In the genomic region with DNA sequence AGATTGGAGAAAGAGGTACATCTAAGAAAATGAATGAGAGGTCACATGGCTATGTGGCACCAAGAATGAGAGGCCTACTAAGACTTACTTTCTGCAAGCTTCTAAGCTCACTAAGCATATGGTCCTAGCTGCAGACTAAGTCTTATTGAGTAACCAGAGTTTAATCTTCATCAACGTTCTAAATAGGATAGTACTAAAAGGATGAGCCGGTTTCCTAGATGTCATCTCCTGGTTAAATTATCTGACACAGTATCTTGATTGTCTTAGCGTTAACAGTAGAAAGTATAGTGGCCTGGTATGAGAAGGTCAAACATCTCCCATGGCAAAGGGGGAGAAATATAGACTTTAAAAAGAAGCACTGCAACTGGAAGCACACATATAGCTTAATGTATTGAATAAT, we compare ENCODE assay signal across 26 cellular contexts.
A peak's percentile ranks its signal among the peaks of the same experiment; 100 is the strongest.
DNase-seq lines count a peak whose midpoint lies in the region; ATAC-seq, FAIRE-seq and TF ChIP-seq lines count a peak whose summit lies in the region.
"Had no signal": no experiment of that assay in that cellular context is flagged by ENCODE, and none has a peak within 500 bp of the region (broad histone marks: within the 10 kb centered on the region; RNA-seq: fewer than 3 reads in every experiment).

No MANE protein-coding gene starts in this region.

- H3K27me3 ChIP-seq in WERI-Rb-1 (ENCODE audit: insufficient read depth, low read depth, severe bottlenecking) (no peaks in the 10 kb centered on the region), GM23338 (ENCODE audit: insufficient read depth) (no peaks in the 10 kb centered on the region)
- H3K27me3 ChIP-seq: BLaER1 treated with 17β-estradiol and CSF1 and Interleukin-3, amounts not matched to agents 10 nM and 100 nM had no signal

- no peaks in the 10 kb centered on the region for H3K27me3 Mint-ChIP-seq in GM23338 (ENCODE audit: insufficient read depth, low read depth, poor library complexity)
- H3K27me3 Mint-ChIP-seq: B cell; CD4-positive, alpha-beta T cell had no signal

- no peak overlapping the region for H3K4me3 Mint-ChIP-seq in GM23338
- H3K4me3 Mint-ChIP-seq: B cell; CD4-positive, alpha-beta T cell; CD8-positive, alpha-beta T cell had no signal

- FAIRE-seq in D721Med (lab: Jason Lieb, UNC), result peak; percentile 79
- FAIRE-seq: A549, GM12878, GM12892, GM18507 had no signal

- H3K4me1 Mint-ChIP-seq in GM23338, result no peaks in the 10 kb centered on the region
- H3K4me1 Mint-ChIP-seq: B cell had no signal

- H3K27ac ChIP-seq in WERI-Rb-1 (peak overlapping the region; percentile 44), GM23338 (ENCODE audit: low read depth) (no peak overlapping the region)
- H3K27ac ChIP-seq: 22Rv1; A549; BLaER1 treated with 17β-estradiol and CSF1 and Interleukin-3, amounts not matched to agents 10 nM and 100 nM; C4-2B had no signal

- H3K36me3 Mint-ChIP-seq in GM23338 (ENCODE audit: low read depth), result no peaks in the 10 kb centered on the region
- H3K36me3 Mint-ChIP-seq: CD8-positive, alpha-beta T cell had no signal

- no peak overlapping the region for H3K27ac Mint-ChIP-seq in GM23338
- H3K27ac Mint-ChIP-seq: B cell; CD4-positive, alpha-beta T cell; CD8-positive, alpha-beta T cell had no signal

- H3K79me2 ChIP-seq in GM23338 (replicated peaks; ENCODE audit: insufficient read depth), result no peaks in the 10 kb centered on the region

- no peaks in the 10 kb centered on the region for H3K9me2 ChIP-seq in GM23338 (ENCODE audit: insufficient read depth)

- no peak overlapping the region; the same call in 1 of the 2 replicates for H2AFZ ChIP-seq in GM23338

- no peaks in the 10 kb centered on the region for H4K20me1 ChIP-seq in GM23338 (replicated peaks; ENCODE audit: insufficient read depth)
- H4K20me1 ChIP-seq: BLaER1 treated with 17β-estradiol and CSF1 and Interleukin-3, amounts not matched to agents 10 nM and 100 nM had no signal

- no peaks in the 10 kb centered on the region for H3K36me3 ChIP-seq in WERI-Rb-1
- H3K36me3 ChIP-seq in GM23338 (ENCODE audit: insufficient read depth), result no peaks in the 10 kb centered on the region
- H3K36me3 ChIP-seq: BLaER1 treated with 17β-estradiol and CSF1 and Interleukin-3, amounts not matched to agents 10 nM and 100 nM had no signal

- no peaks in the 10 kb centered on the region for H3K9me3 ChIP-seq in WERI-Rb-1 (ENCODE audit: severe bottlenecking)
- H3K9me3 ChIP-seq: A549; BLaER1 treated with 17β-estradiol and CSF1 and Interleukin-3, amounts not matched to agents 10 nM and 100 nM; Caco-2 had no signal

- no peaks in the 10 kb centered on the region for H3F3A ChIP-seq in GM23338 (replicated peaks; ENCODE audit: low read depth)

- no peaks in the 10 kb centered on the region for H3K9me3 Mint-ChIP-seq in GM23338

- H3K4me1 ChIP-seq in GM23338 (ENCODE audit: insufficient read depth), result no peaks in the 10 kb centered on the region
- H3K4me1 ChIP-seq: A549, Caco-2 had no signal

- ATAC-seq in GM23338, result no peak
- ATAC-seq: A549; CD8-positive, alpha-beta T cell; GM12878 had no signal

- DNase-seq in D721Med (ENCODE audit: insufficient read length, low spot score) (no peak), NCI-H82 (lab: John Stamatoyannopoulos, UW) (peak; percentile 96), WERI-Rb-1 (peak; percentile 41), MV-4-11 (lab: John Stamatoyannopoulos, UW) (no peak), GM23338 (ENCODE audit: low spot score) (no peak), NCI-H128 (lab: John Stamatoyannopoulos, UW; ENCODE audit: unreplicated experiment) (no peak)
- DNase-seq: AML-193; Caco-2; Calu3; CD4-positive, alpha-beta T cell; CD8-positive, alpha-beta T cell; DMS 273 treated with DMSO at 0.1 percent for 48 hours; DMS153; DMS53; DMS79; DND-41; EL; GDM1 had no signal

- TF ChIP-seq CTCF in D721Med (IDR thresholded peaks at IDR 0.05; ENCODE audit: insufficient read depth, missing control alignments) (no peak), WERI-Rb-1 (IDR thresholded peaks at IDR 0.05; ENCODE audit: low read depth, low read length) (no peak), GM23338 (conservative IDR thresholded peaks at IDR 0.05; ENCODE audit: low read depth in 2 of 2) (no peak)

- H3K4me2 ChIP-seq in GM23338, result no peak overlapping the region
- H3K4me2 ChIP-seq: A549; BLaER1 treated with 17β-estradiol and CSF1 and Interleukin-3, amounts not matched to agents 10 nM and 100 nM had no signal

- H3K4me3 ChIP-seq in WERI-Rb-1 (ENCODE audit: low read depth, low read length) (no peak overlapping the region), GM23338 (no peak overlapping the region)
- H3K4me3 ChIP-seq: A549; BLaER1 treated with 17β-estradiol and CSF1 and Interleukin-3, amounts not matched to agents 10 nM and 100 nM; GM12878 had no signal

TF ChIP-seq in GM23338, 12 proteins besides CTCF, POLR2A, EP300 and RAD21:
- TF ChIP-seq JUNB (IDR thresholded peaks at IDR 0.05; ENCODE audit: unreplicated experiment) (no peak), ZNF114 (CRISPR knock-in tag; IDR thresholded peaks at IDR 0.05) (no peak), NANOG (IDR thresholded peaks at IDR 0.05; ENCODE audit: borderline replicate concordance) (no peak), EZH2phosphoT487 (IDR thresholded peaks at IDR 0.05; ENCODE audit: unreplicated experiment) (no peak), ZNF331 (CRISPR knock-in tag; IDR thresholded peaks at IDR 0.05; ENCODE audit: low read depth) (no peak), STAT1 (IDR thresholded peaks at IDR 0.05; ENCODE audit: unreplicated experiment) (no peak), CREB1 (CRISPR knock-in tag; IDR thresholded peaks at IDR 0.05; ENCODE audit: low read depth) (no peak), EZH2 (IDR thresholded peaks at IDR 0.05; ENCODE audit: low read depth, unreplicated experiment) (no peak)
- TF ChIP-seq, protein P1, sequence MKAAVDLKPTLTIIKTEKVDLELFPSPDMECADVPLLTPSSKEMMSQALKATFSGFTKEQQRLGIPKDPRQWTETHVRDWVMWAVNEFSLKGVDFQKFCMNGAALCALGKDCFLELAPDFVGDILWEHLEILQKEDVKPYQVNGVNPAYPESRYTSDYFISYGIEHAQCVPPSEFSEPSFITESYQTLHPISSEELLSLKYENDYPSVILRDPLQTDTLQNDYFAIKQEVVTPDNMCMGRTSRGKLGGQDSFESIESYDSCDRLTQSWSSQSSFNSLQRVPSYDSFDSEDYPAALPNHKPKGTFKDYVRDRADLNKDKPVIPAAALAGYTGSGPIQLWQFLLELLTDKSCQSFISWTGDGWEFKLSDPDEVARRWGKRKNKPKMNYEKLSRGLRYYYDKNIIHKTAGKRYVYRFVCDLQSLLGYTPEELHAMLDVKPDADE (IDR thresholded peaks at IDR 0.05), result no peak
TF ChIP-seq in GM23338: peak in this region for 0.

Comparison
In these comparisons a context has a peak if more than half of its experiments do, and no peak if none do; other contexts are left out.
1. DNase-seq: peak in NCI-H82 (single experiment) and WERI-Rb-1 (single experiment); none in D721Med (single experiment), MV-4-11 (single experiment), GM23338 (single experiment) and NCI-H128 (single experiment).